ENCODE assay signal across 10 cellular contexts in genomic region chr1:2233468-2233867, GRCh38. TPM values are rescaled to one million over a fixed set of nuclear protein-coding genes. Genes with fewer than 3 reads are reported as not detected.
DNase-seq lines count a peak whose midpoint lies in the region; ATAC-seq, FAIRE-seq and TF ChIP-seq lines count a peak whose summit lies in the region.
"Had no signal": no experiment of that assay in that cellular context is flagged by ENCODE, and none has a peak within 500 bp of the region (broad histone marks: within the 10 kb centered on the region; RNA-seq: fewer than 3 reads in every experiment).

No MANE protein-coding gene starts in this region.

- no peaks in the 10 kb centered on the region for H3K36me3 Mint-ChIP-seq in nephron progenitor cell (ENCODE audit: low read depth)

- BruUV-seq in endothelial cell of umbilical vein (replicated peaks; lab: Mats Ljungman, UMichigan), result no TSS peak

- peak overlapping the region; percentile 62 for H3K4me2 ChIP-seq in endothelial cell of umbilical vein (ENCODE audit: insufficient read depth, low read length)

- POLR2A ChIA-PET in AG04450 (lab: Yijun Ruan, JAX), result interaction anchor here (0.7 to 1.3 kb wide), 2 partner anchors 39 to 78 kb away, joined by 3 to 5 read pairs; partner anchors contain the start of gene FAAP20
- POLR2A ChIA-PET in endothelial cell of umbilical vein (lab: Charles Lee), result no interaction called here

- H3K9me3 ChIP-seq in AG04450 (ENCODE audit: control insufficient read depth, insufficient read depth, low read length), result peaks cover 6% of the 10 kb centered on the region; the same call in 1 of the 2 replicates
- no peaks in the 10 kb centered on the region for H3K9me3 ChIP-seq in RWPE2 (ENCODE audit: severe bottlenecking)
- H3K9me3 ChIP-seq in endothelial cell of umbilical vein (replicated peaks; ENCODE audit: control insufficient read depth, insufficient read depth, low read length), result no peaks in the 10 kb centered on the region

- peaks cover 18% of the 10 kb centered on the region for H3K4me1 ChIP-seq in RWPE2 (ENCODE audit: insufficient read depth, poor library complexity, severe bottlenecking)
- peaks cover 40% of the 10 kb centered on the region for H3K4me1 ChIP-seq in endothelial cell of umbilical vein (ENCODE audit: control insufficient read depth, extremely low read depth, insufficient read depth, low read length)

- FAIRE-seq in endothelial cell of umbilical vein (lab: Jason Lieb, UNC), result no peak
- FAIRE-seq in H54 (lab: Jason Lieb, UNC), result no peak

- H3K9me1 ChIP-seq in endothelial cell of umbilical vein (replicated peaks; ENCODE audit: control insufficient read depth, extremely low read depth, insufficient read depth, low read length), result no peaks in the 10 kb centered on the region

- peaks cover 3% of the 10 kb centered on the region for H3K27me3 Mint-ChIP-seq in nephron progenitor cell (ENCODE audit: low read depth, poor library complexity)

- peaks cover 15% of the 10 kb centered on the region for H3K36me3 ChIP-seq in RWPE2 (ENCODE audit: low read depth)
- H3K36me3 ChIP-seq in endothelial cell of umbilical vein (ENCODE audit: control insufficient read depth in 2 of 2, extremely low read depth in 1 of 2, insufficient read depth in 2 of 2, low read length in 2 of 2), result peaks cover 0 to 3% of the 10 kb centered on the region in 2 experiments

- H3K27me3 ChIP-seq in AG04450 (ENCODE audit: control insufficient read depth, insufficient read depth, low read length) (no peaks in the 10 kb centered on the region), RWPE2 (ENCODE audit: insufficient read depth, poor library complexity, severe bottlenecking) (no peaks in the 10 kb centered on the region), endothelial cell of umbilical vein (ENCODE audit: control insufficient read depth in 2 of 2, insufficient read depth in 2 of 2, low read length in 2 of 2) (no peaks in the 10 kb centered on the region)

- H3K4me1 Mint-ChIP-seq in nephron progenitor cell, result peaks cover 74% of the 10 kb centered on the region

- TF ChIP-seq CTCF in AG04450 (IDR thresholded peaks at IDR 0.05; ENCODE audit: low read depth, low read length), result no peak
- TF ChIP-seq CTCF in RWPE2 (IDR thresholded peaks at IDR 0.05; ENCODE audit: poor library complexity, severe bottlenecking), result no peak
- TF ChIP-seq CTCF in endothelial cell of umbilical vein (IDR thresholded peaks at IDR 0.05; ENCODE audit: extremely low read depth in 1 of 2, insufficient read depth in 1 of 2, low read depth in 1 of 2, low read length in 2 of 2), result no peak
- no peak for TF ChIP-seq CTCF in nephron progenitor cell (IDR thresholded peaks at IDR 0.05)

- H3K27ac ChIP-seq in AG04450 (ENCODE audit: low read depth, low read length) (no peak overlapping the region), RWPE2 (ENCODE audit: poor library complexity, severe bottlenecking) (peak overlapping the region; percentile 90), endothelial cell of umbilical vein (ENCODE audit: insufficient read depth, low read depth, low read length) (peak overlapping the region; percentile 46)

- H3K4me3 Mint-ChIP-seq in nephron progenitor cell, result peak overlapping the region; percentile 65

- H3K4me3 ChIP-seq in AG04450 (ENCODE audit: low read depth, low read length) (peak overlapping the region; percentile 87), RWPE2 (ENCODE audit: severe bottlenecking) (no peak overlapping the region), endothelial cell of umbilical vein (replicated peaks in 1 of 3; ENCODE audit: insufficient read depth in 1 of 3, low read depth in 1 of 3, low read length in 3 of 3) (no peak overlapping the region)

- dilution Hi-C loops in endothelial cell of umbilical vein (cut with MboI; ENCODE audit: extremely low pct_ligation_motif_present, low sequenced_read_pairs), result no loop called here

- no peak overlapping the region for H2AFZ ChIP-seq in endothelial cell of umbilical vein (ENCODE audit: low read depth, low read length)

- H3K9ac ChIP-seq in endothelial cell of umbilical vein (replicated peaks; ENCODE audit: extremely low read depth, insufficient read depth, low read length), result peak overlapping the region; percentile 14

- CTCF ChIA-PET in AG04450 (lab: Charles Lee), result interaction anchor here (0.8 to 2.9 kb wide), 4 partner anchors 38 to 148 kb away, joined by 3 to 13 read pairs (median 7); partner anchors contain the start of gene FAAP20
- CTCF ChIA-PET in endothelial cell of umbilical vein (lab: Charles Lee), result interaction anchor here (0.7 to 5.4 kb wide), 7 partner anchors 13 to 148 kb away, joined by 3 to 51 read pairs (median 7); partner anchors contain the start of gene FAAP20

- no peaks in the 10 kb centered on the region for H3K9me3 Mint-ChIP-seq in nephron progenitor cell

- peak overlapping the region; percentile 68 for H3K27ac Mint-ChIP-seq in nephron progenitor cell

- H3K79me2 ChIP-seq in endothelial cell of umbilical vein (ENCODE audit: control insufficient read depth, insufficient read depth, low read length), result peaks cover 98% of the 10 kb centered on the region

- ATAC-seq in RWPE2 (ENCODE audit: low read depth) (no peak), GM21515 (IDR thresholded peaks at IDR 0.05; ENCODE audit: unreplicated experiment) (no peak)

- DNase-seq in AG04450 (ENCODE audit: low read depth, low spot score) (no peak), RWPE2 (ENCODE audit: low spot score) (no peak), endothelial cell of umbilical vein (ENCODE audit: low read depth, low spot score) (no peak), nephron progenitor cell (no peak), kidney tubule cell (ENCODE audit: low spot score) (no peak), SW480 (ENCODE audit: low spot score) (no peak), H54 (ENCODE audit: insufficient read length, low spot score) (no peak)
- DNase-seq: Karpas-422; stimulated activated CD4-positive, alpha-beta T cell treated with anti-CD3 and anti-CD28 coated beads, Interleukin-12 subunit alpha, Interleukin-12 subunit beta, amount 100 ng/mL, for 4 hours had no signal

- H4K20me1 ChIP-seq in endothelial cell of umbilical vein (replicated peaks; ENCODE audit: control insufficient read depth, extremely low read depth, insufficient read depth, low read length), result no peaks in the 10 kb centered on the region

- TF ChIP-seq POLR2A in endothelial cell of umbilical vein (IDR thresholded peaks at IDR 0.05; ENCODE audit: low read depth, low read length), result no peak
- TF ChIP-seq POLR2A in H54 (IDR thresholded peaks at IDR 0.05; ENCODE audit: low read depth, low read length), result no peak

- intact Hi-C loops in endothelial cell of umbilical vein (cut with micrococcal nuclease), result loop anchor here (2.0 kb wide), 1 partner anchor 29 kb away; no protein-coding TSS in a partner anchor

TF ChIP-seq in endothelial cell of umbilical vein, 7 proteins besides CTCF, POLR2A, EP300 and RAD21:
- TF ChIP-seq FOS (IDR thresholded peaks at IDR 0.05; ENCODE audit: borderline replicate concordance, insufficient read depth, low read length) (no peak), GATA2 (IDR thresholded peaks at IDR 0.05; ENCODE audit: insufficient read depth, insufficient read length, low read depth, low read length) (no peak), JUN (IDR thresholded peaks at IDR 0.05; ENCODE audit: borderline replicate concordance, insufficient read depth, insufficient read length, low read depth) (no peak), MAX (IDR thresholded peaks at IDR 0.05; ENCODE audit: insufficient read depth, insufficient read length) (no peak), EZH2 (IDR thresholded peaks at IDR 0.05; ENCODE audit: borderline replicate concordance, low read depth, low read length, severe bottlenecking) (no peak), MYC (IDR thresholded peaks at IDR 0.05; ENCODE audit: low read depth, low read length) (no peak), POLR2AphosphoS5 (IDR thresholded peaks at IDR 0.05; ENCODE audit: insufficient read depth, low read depth, low read length) (no peak)

RNA-seq across cellular contexts. Expression of gene SKI, which starts 5.3 kb away (rescaled TPM):
- 6.7 and 9.0 TPM in 2 replicates for polyA plus RNA-seq in AG04450 (2011; rRNA removed)
- 6.7 and 9.0 TPM in 2 replicates for polyA minus RNA-seq in AG04450 (2011; rRNA and poly(A)+ RNA removed)
- 76.0 and 80.3 TPM in 2 replicates for total RNA-seq in endothelial cell of umbilical vein
- polyA plus RNA-seq in endothelial cell of umbilical vein, result 9.0 and 11.6 TPM in 2 replicates
- polyA plus RNA-seq in endothelial cell of umbilical vein (2011; cell fraction: cytosol; rRNA removed), result 12.3 and 15.5 TPM in 2 replicates
- polyA plus RNA-seq in endothelial cell of umbilical vein (2011; cell fraction: nucleus; rRNA removed), result 23.5 and 24.9 TPM in 2 replicates
- polyA plus RNA-seq in endothelial cell of umbilical vein (2012), result 20.3 and 24.2 TPM in 2 replicates
- 10.8 and 14.2 TPM in 2 replicates for polyA minus RNA-seq in endothelial cell of umbilical vein
- 20.5 TPM for polyA minus RNA-seq in endothelial cell of umbilical vein (2011; cell fraction: cytosol; rRNA and poly(A)+ RNA removed)
- 15.3 and 23.3 TPM in 2 replicates for polyA minus RNA-seq in endothelial cell of umbilical vein (2011; cell fraction: nucleus; rRNA and poly(A)+ RNA removed)

RNA-seq across cellular contexts. Expression of gene FAAP20, which starts 38.9 kb away (rescaled TPM):
- polyA plus RNA-seq in AG04450 (2011; rRNA removed), result 9.7 and 12.6 TPM in 2 replicates
- polyA minus RNA-seq in AG04450 (2011; rRNA and poly(A)+ RNA removed), result 4.9 and 5.7 TPM in 2 replicates
- total RNA-seq in endothelial cell of umbilical vein, result 62.6 and 69.8 TPM in 2 replicates
- 31.5 and 57.8 TPM in 2 replicates for polyA plus RNA-seq in endothelial cell of umbilical vein
- 12.5 and 21.8 TPM in 2 replicates for polyA plus RNA-seq in endothelial cell of umbilical vein (2011; cell fraction: cytosol; rRNA removed)
- polyA plus RNA-seq in endothelial cell of umbilical vein (2011; cell fraction: nucleus; rRNA removed), result 27.2 and 31.3 TPM in 2 replicates
- 20.7 and 41.9 TPM in 2 replicates for polyA plus RNA-seq in endothelial cell of umbilical vein (2012)
- polyA minus RNA-seq in endothelial cell of umbilical vein, result 6.2 and 8.0 TPM in 2 replicates
- polyA minus RNA-seq in endothelial cell of umbilical vein (2011; cell fraction: cytosol; rRNA and poly(A)+ RNA removed), result 6.8 TPM
- 4.2 and 8.6 TPM in 2 replicates for polyA minus RNA-seq in endothelial cell of umbilical vein (2011; cell fraction: nucleus; rRNA and poly(A)+ RNA removed)
